ENCODE assay signal across 32 cellular contexts in genomic region chr6:17099401-17100059, GRCh38. TPM values are rescaled to one million over a fixed set of nuclear protein-coding genes. Genes with fewer than 3 reads are reported as not detected.
"Had no signal": no experiment of that assay in that cellular context is flagged by ENCODE, and none has a peak within 500 bp of the region (broad histone marks: within the 10 kb centered on the region; RNA-seq: fewer than 3 reads in every experiment).

No MANE protein-coding gene starts in this region.

- H3K36me3 ChIP-seq: ascending aorta, breast epithelium, SJCRH30 had no signal

- H3K36me3 Mint-ChIP-seq: activated naive CD4-positive, alpha-beta T cell treated with anti-CD3 and anti-CD28 coated beads, Interleukin-2, amount 50 U/mL, for 24 hours had no signal

- H3K4me3 Mint-ChIP-seq: activated CD4-positive, alpha-beta T cell treated with anti-CD3 and anti-CD28 coated beads for 36 hours; activated CD4-positive, alpha-beta T cell treated with anti-CD3 and anti-CD28 coated beads, Interleukin-2, amount 10 ng/mL, durations not matched to agents 7 days and 5 days; activated CD8-positive, alpha-beta T cell treated with anti-CD3 and anti-CD28 coated beads, Interleukin-2, amount 10 ng/mL, durations not matched to agents 7 days and 5 days; activated naive CD4-positive, alpha-beta T cell treated with anti-CD3 and anti-CD28 coated beads, Interleukin-2, amount 50 U/mL, for 24 hours; activated naive CD8-positive, alpha-beta T cell treated with anti-CD3 and anti-CD28 coated beads, Interleukin-2, amount 10 ng/mL, durations not matched to agents 7 days and 5 days; activated T-cell treated with anti-CD3 and anti-CD28 coated beads, Interleukin-2, amount 50 U/mL, for 24 hours had no signal

- H3K27ac ChIP-seq: ascending aorta, breast epithelium, SJCRH30 had no signal

- H3K27me3 ChIP-seq: ascending aorta, breast epithelium, SJCRH30 had no signal

- DNase-seq: activated CD4-positive, alpha-beta T cell treated with anti-CD3 and anti-CD28 coated beads for 36 hours; activated CD4-positive, alpha-beta T cell treated with anti-CD3 and anti-CD28 coated beads, Interleukin-2, amount 10 ng/mL, durations not matched to agents 7 days and 5 days; activated CD4-positive, alpha-beta T cell treated with anti-CD3 and anti-CD28 coated beads, Interleukin-2, amount 50 U/mL, for 48 hours; activated CD8-positive, alpha-beta T cell treated with anti-CD3 and anti-CD28 coated beads, Interleukin-2, amount 10 ng/mL, durations not matched to agents 7 days and 5 days; activated gamma-delta T cell; activated naive CD4-positive, alpha-beta T cell treated with Interleukin-2 at 50 U/mL for 16 hours; activated naive CD8-positive, alpha-beta T cell treated with anti-CD3 and anti-CD28 coated beads, Interleukin-2, amount 10 ng/mL, durations not matched to agents 7 days and 5 days; activated T-cell treated with anti-CD3 and anti-CD28 coated beads, Interleukin-2, amount 50 U/mL, for 24 hours; amygdala; Karpas-422; KBM-7; NCI-H1105 treated with DMSO at 0.1 percent for 48 hours; NCI-H1436; NCI-H1694; NCI-H1930; NCI-H2081 treated with DMSO at 0.1 percent for 48 hours; NCI-H510A; NCI-H526; NCI-H748 treated with DMSO at 0.1 percent for 48 hours; NK-92 treated with Interleukin-12 subunit alpha and Interleukin-12 subunit beta, amount 100 ng/mL, for 24 hours; Right ventricle myocardium superior; SJCRH30; T1000 had no signal

- H3K9me3 ChIP-seq: ascending aorta, breast epithelium, SJCRH30 had no signal

- H3K27ac Mint-ChIP-seq: activated CD4-positive, alpha-beta T cell treated with anti-CD3 and anti-CD28 coated beads for 36 hours; activated CD4-positive, alpha-beta T cell treated with anti-CD3 and anti-CD28 coated beads, Interleukin-2, amount 10 ng/mL, durations not matched to agents 7 days and 5 days; activated CD8-positive, alpha-beta T cell treated with anti-CD3 and anti-CD28 coated beads, Interleukin-2, amount 10 ng/mL, durations not matched to agents 7 days and 5 days; activated naive CD4-positive, alpha-beta T cell treated with anti-CD3 and anti-CD28 coated beads, Interleukin-2, amount 50 U/mL, for 24 hours; activated naive CD8-positive, alpha-beta T cell treated with anti-CD3 and anti-CD28 coated beads, Interleukin-2, amount 10 ng/mL, durations not matched to agents 7 days and 5 days; activated T-cell treated with anti-CD3 and anti-CD28 coated beads, Interleukin-2, amount 50 U/mL, for 24 hours; activated T-helper 2 cell treated with anti-CD3 and anti-CD28 coated beads, Interferon-gamma antibody, Interleukin-2, Interleukin-4, amounts not matched to agents 10 μg/mL and 5 μg/mL and 100 μg/mL, durations not matched to agents 14 hours and 24 hours and 36 hours had no signal

- H3K4me3 ChIP-seq: ascending aorta, breast epithelium, SJCRH30, SK-N-MC had no signal

- H3K9me3 Mint-ChIP-seq: activated CD4-positive, alpha-beta T cell treated with anti-CD3 and anti-CD28 coated beads, Interleukin-2, amount 10 ng/mL, durations not matched to agents 7 days and 5 days; activated naive CD4-positive, alpha-beta T cell treated with anti-CD3 and anti-CD28 coated beads, Interleukin-2, amount 50 U/mL, for 24 hours; activated naive CD8-positive, alpha-beta T cell treated with anti-CD3 and anti-CD28 coated beads, Interleukin-2, amount 10 ng/mL, durations not matched to agents 7 days and 5 days; activated T-cell treated with anti-CD3 and anti-CD28 coated beads, Interleukin-2, amount 50 U/mL, for 24 hours; activated T-helper 2 cell treated with anti-CD3 and anti-CD28 coated beads, Interferon-gamma antibody, Interleukin-2, Interleukin-4, amounts not matched to agents 10 μg/mL and 5 μg/mL and 100 μg/mL, durations not matched to agents 14 hours and 24 hours and 36 hours had no signal

RNA-seq across cellular contexts. Expression of gene STMND1, which starts 2.3 kb away (rescaled TPM):
- total RNA-seq: activated CD4-positive, alpha-beta T cell treated with anti-CD3 and anti-CD28 coated beads for 36 hours; activated CD4-positive, alpha-beta T cell treated with anti-CD3 and anti-CD28 coated beads, Interleukin-2, amount 10 ng/mL, durations not matched to agents 7 days and 5 days; activated CD8-positive, alpha-beta T cell treated with anti-CD3 and anti-CD28 coated beads, Interleukin-2, amount 10 ng/mL, durations not matched to agents 7 days and 5 days; activated naive CD8-positive, alpha-beta T cell treated with anti-CD3 and anti-CD28 coated beads, Interleukin-2, amount 10 ng/mL, durations not matched to agents 7 days and 5 days; activated T-helper 2 cell treated with anti-CD3 and anti-CD28 coated beads, Interferon-gamma antibody, Interleukin-2, Interleukin-4, amounts not matched to agents 10 μg/mL and 5 μg/mL and 100 μg/mL, durations not matched to agents 14 hours and 24 hours and 36 hours; ascending aorta; cardiac septum; MCF 10A; Right ventricle myocardium superior; SJCRH30; T-helper 1 cell treated with Interleukin-12 subunit alpha and Interleukin-12 subunit beta and Interleukin-4 antibody, amounts not matched to agents 30 ng/mL and 1 ng/mL, for 36 hours; T-helper 2 cell treated with Interferon-gamma antibody and Interleukin-4, amounts not matched to agents 100 ng/mL and 5 ng/mL, for 36 hours had no signal
